32 cellular contexts compared by ENCODE assay signal in genomic region chr18:13934676-13935075, GRCh38. TPM values are rescaled to one million over a fixed set of nuclear protein-coding genes. Genes with fewer than 3 reads are reported as not detected.
DNase-seq lines count a peak whose midpoint lies in the region; ATAC-seq and FAIRE-seq lines count a peak whose summit lies in the region.
"Had no signal": no experiment of that assay in that cellular context is flagged by ENCODE, and none has a peak within 500 bp of the region (broad histone marks: within the 10 kb centered on the region; RNA-seq: fewer than 3 reads in every experiment).

No MANE protein-coding gene starts in this region.

- H3K4me1 Mint-ChIP-seq in stimulated activated memory B cell treated with anti-CD40 and anti-IgM and Interleukin-4, amounts not matched to agents 10 μg/mL and 1 μg/mL and 100 μg/mL, for 72 hours, result peaks cover 7% of the 10 kb centered on the region

- peaks cover under 1% of the 10 kb centered on the region for H3K9me3 Mint-ChIP-seq in stimulated activated memory B cell treated with anti-CD40 and anti-IgM and Interleukin-4, amounts not matched to agents 10 μg/mL and 1 μg/mL and 100 μg/mL, for 72 hours
- H3K9me3 Mint-ChIP-seq: T-helper 2 cell treated with Interferon-gamma antibody and Interleukin-4, amounts not matched to agents 5 μg/mL and 100 μg/mL, for 36 hours had no signal

- FAIRE-seq in RCC 7860 (lab: Jason Lieb, UNC), result no peak
- FAIRE-seq: HTR-8/SVneo had no signal

- no peak overlapping the region for H3K27ac Mint-ChIP-seq in stimulated activated memory B cell treated with anti-CD40 and anti-IgM and Interleukin-4, amounts not matched to agents 10 μg/mL and 1 μg/mL and 100 μg/mL, for 72 hours
- H3K27ac Mint-ChIP-seq: activated CD8-positive, alpha-beta T cell treated with anti-CD3 and anti-CD28 coated beads, Interleukin-2, amount 10 ng/mL, durations not matched to agents 7 days and 5 days; activated naive CD4-positive, alpha-beta T cell treated with anti-CD3 and anti-CD28 coated beads, Interleukin-2, amount 50 U/mL, for 72 hours; natural killer cell treated with Interleukin-12 subunit alpha and Interleukin-12 subunit beta and Interleukin-15 and Interleukin-18, amount 100 ng/mL, for 72 hours; T-helper 2 cell treated with Interferon-gamma antibody and Interleukin-4, amounts not matched to agents 5 μg/mL and 100 μg/mL, for 36 hours had no signal

- no peak overlapping the region for H3K4me3 Mint-ChIP-seq in stimulated activated memory B cell treated with anti-CD40 and anti-IgM and Interleukin-4, amounts not matched to agents 10 μg/mL and 1 μg/mL and 100 μg/mL, for 72 hours
- H3K4me3 Mint-ChIP-seq: activated CD8-positive, alpha-beta T cell treated with anti-CD3 and anti-CD28 coated beads, Interleukin-2, amount 10 ng/mL, durations not matched to agents 7 days and 5 days; natural killer cell treated with Interleukin-12 subunit alpha and Interleukin-12 subunit beta and Interleukin-15 and Interleukin-18, amount 100 ng/mL, for 72 hours; T-helper 2 cell treated with Interferon-gamma antibody and Interleukin-4, amounts not matched to agents 5 μg/mL and 100 μg/mL, for 36 hours had no signal

- no peaks in the 10 kb centered on the region for H3K36me3 Mint-ChIP-seq in stimulated activated memory B cell treated with anti-CD40 and anti-IgM and Interleukin-4, amounts not matched to agents 10 μg/mL and 1 μg/mL and 100 μg/mL, for 72 hours
- H3K36me3 Mint-ChIP-seq: activated naive CD4-positive, alpha-beta T cell treated with anti-CD3 and anti-CD28 coated beads, Interleukin-2, amount 50 U/mL, for 72 hours; natural killer cell treated with Interleukin-12 subunit alpha and Interleukin-12 subunit beta and Interleukin-15 and Interleukin-18, amount 100 ng/mL, for 72 hours had no signal

- ATAC-seq in GM18867 (IDR thresholded peaks at IDR 0.05; ENCODE audit: unreplicated experiment) (peak; percentile 43), HG02759 (IDR thresholded peaks at IDR 0.05; ENCODE audit: unreplicated experiment) (peak; percentile 70), GM21619 (IDR thresholded peaks at IDR 0.05; ENCODE audit: unreplicated experiment) (no peak)
- peak; percentile 63 for ATAC-seq in stimulated activated memory B cell treated with anti-CD40 and anti-IgM and Interleukin-4, amounts not matched to agents 10 μg/mL and 1 μg/mL and 100 μg/mL, for 72 hours
- ATAC-seq: activated CD8-positive, alpha-beta T cell treated with anti-CD3 and anti-CD28 coated beads, Interleukin-2, amount 10 ng/mL, durations not matched to agents 7 days and 5 days; activated naive CD4-positive, alpha-beta T cell treated with anti-CD3 and anti-CD28 coated beads, Interleukin-2, amount 50 U/mL, for 72 hours; gastrocnemius medialis; mucosa of descending colon; Panc1 had no signal

- peaks cover 25% of the 10 kb centered on the region for H3K27me3 Mint-ChIP-seq in stimulated activated memory B cell treated with anti-CD40 and anti-IgM and Interleukin-4, amounts not matched to agents 10 μg/mL and 1 μg/mL and 100 μg/mL, for 72 hours
- H3K27me3 Mint-ChIP-seq: natural killer cell treated with Interleukin-12 subunit alpha and Interleukin-12 subunit beta and Interleukin-15 and Interleukin-18, amount 100 ng/mL, for 72 hours had no signal

- DNase-seq in RPMI7951 (ENCODE audit: low read depth) (peak; percentile 36), iPS-NIHi11 (ENCODE audit: low spot score) (no peak), RCC 7860 (ENCODE audit: low spot score) (no peak)
- DNase-seq: activated CD8-positive, alpha-beta T cell treated with anti-CD3 and anti-CD28 coated beads, Interleukin-2, amount 10 ng/mL, durations not matched to agents 7 days and 5 days; activated T-cell treated with anti-CD3 and anti-CD28 coated beads for 4 hours; DMS153; dorsolateral prefrontal cortex; gastrocnemius medialis; mucosa of descending colon; NCI-H1105 treated with DMSO at 0.1 percent for 48 hours; NCI-H1930; NCI-H524 treated with DMSO at 0.1 percent for 48 hours; SIG-M5; sigmoid colon; stimulated activated CD4-positive, alpha-beta T cell treated with anti-CD3 and anti-CD28 coated beads, Interleukin-15, amount 100 ng/mL, for 24 hours; stimulated activated CD4-positive, alpha-beta T cell treated with anti-CD3 and anti-CD28 coated beads, Interleukin-4, amount 100 ng/mL, for 4 hours; substantia nigra; upper lobe of left lung had no signal

RNA-seq across cellular contexts. Expression of gene MC2R, which starts 19.3 kb away (rescaled TPM):
- total RNA-seq in RPMI7951 (2014; rRNA removed; shearing (Covaris generic)), result not detected in 2 replicates
- total RNA-seq: activated CD8-positive, alpha-beta T cell treated with anti-CD3 and anti-CD28 coated beads, Interleukin-2, amount 10 ng/mL, durations not matched to agents 7 days and 5 days; activated naive CD4-positive, alpha-beta T cell treated with anti-CD3 and anti-CD28 coated beads, Interleukin-2, amount 50 U/mL, for 72 hours; breast epithelium; chondrocyte; dorsolateral prefrontal cortex; gastrocnemius medialis; lung microvascular endothelial cell; mucosa of descending colon; natural killer cell treated with Interleukin-12 subunit alpha and Interleukin-12 subunit beta and Interleukin-15 and Interleukin-18, amount 100 ng/mL, for 72 hours; omental fat pad; pulmonary artery endothelial cell; sigmoid colon; upper lobe of left lung had no signal
